In genomic region chr20:487655-488054, GRCh38 we compare ENCODE assay signal across 8 cellular contexts.
"Had no signal": no experiment of that assay in that cellular context is flagged by ENCODE, and none has a peak within 500 bp of the region (broad histone marks: within the 10 kb centered on the region; RNA-seq: fewer than 3 reads in every experiment).

No MANE protein-coding gene starts in this region.

- FAIRE-seq: H1, H54, HepG2 had no signal

- H3K4me1 Mint-ChIP-seq: GM23338, H9, IgD-negative memory B cell had no signal

- H3K4me3 ChIP-seq: GM23338 had no signal

- H3K27me3 Mint-ChIP-seq: IgD-negative memory B cell had no signal

- H3K36me3 Mint-ChIP-seq: IgD-negative memory B cell had no signal

- ATAC-seq: GM23338, HepG2 had no signal

- DNase-seq: H9, HCEC 1CT had no signal

- H3K27ac ChIP-seq: HL-60 had no signal

- H3K27ac Mint-ChIP-seq: GM23338, H9, IgD-negative memory B cell had no signal

- H3K4me2 ChIP-seq: GM23338 had no signal

- H3K4me3 Mint-ChIP-seq: GM23338, H9, IgD-negative memory B cell had no signal
